In genomic region chr10:119445311-119445934, GRCh38 we compare ENCODE assay signal across 8 cellular contexts.
DNase-seq lines count a peak whose midpoint lies in the region; ATAC-seq lines count a peak whose summit lies in the region.

No MANE protein-coding gene starts in this region.

- in situ Hi-C loops in HAP-1 (cut with MboI; ENCODE audit: low sequenced_read_pairs): loop anchor here (10.0 kb wide), 1 partner anchor 251 kb away; no protein-coding TSS in a partner anchor

- H3K9me3 ChIP-seq in HAP-1: no peaks in the 10 kb centered on the region

- no peaks in the 10 kb centered on the region for H3K27me3 ChIP-seq in HAP-1 (ENCODE audit: low read depth)

- no peaks in the 10 kb centered on the region for H3K4me1 ChIP-seq in HAP-1

- no peaks in the 10 kb centered on the region for H3K36me3 ChIP-seq in HAP-1 (replicated peaks)

- ATAC-seq in activated CD4-positive, CD25-positive, alpha-beta regulatory T cell treated with anti-CD3 and anti-CD28 coated beads, Interleukin-2, amount 50 U/mL, for 24 hours: peak; percentile 65 to 82

- H3K4me3 ChIP-seq in HAP-1: no peak overlapping the region

- DNase-seq in DMS153 treated with DMSO at 0.1 percent for 48 hours (lab: John Stamatoyannopoulos, UW; ENCODE audit: unreplicated experiment) (peak; percentile 12), HAP-1 (ENCODE audit: low spot score in 2 of 2) (peak; percentile 53 to 91), NCI-H2171 treated with DMSO at 0.1 percent for 48 hours (lab: John Stamatoyannopoulos, UW) (peak; percentile 40), cerebellar cortex (ENCODE audit: low spot score) (peak; percentile 84), kidney tubule cell (ENCODE audit: low spot score) (peak; percentile 76), mesenteric fat pad (ENCODE audit: low spot score) (no peak)
- DNase-seq in stimulated activated CD4-positive, alpha-beta T cell treated with anti-CD3 and anti-CD28 coated beads, Interleukin-2, amount 100 ng/mL, for 4 hours (ENCODE audit: low read depth): peak; percentile 75
